ENCODE assay signal across 8 cellular contexts in the genomic region with DNA sequence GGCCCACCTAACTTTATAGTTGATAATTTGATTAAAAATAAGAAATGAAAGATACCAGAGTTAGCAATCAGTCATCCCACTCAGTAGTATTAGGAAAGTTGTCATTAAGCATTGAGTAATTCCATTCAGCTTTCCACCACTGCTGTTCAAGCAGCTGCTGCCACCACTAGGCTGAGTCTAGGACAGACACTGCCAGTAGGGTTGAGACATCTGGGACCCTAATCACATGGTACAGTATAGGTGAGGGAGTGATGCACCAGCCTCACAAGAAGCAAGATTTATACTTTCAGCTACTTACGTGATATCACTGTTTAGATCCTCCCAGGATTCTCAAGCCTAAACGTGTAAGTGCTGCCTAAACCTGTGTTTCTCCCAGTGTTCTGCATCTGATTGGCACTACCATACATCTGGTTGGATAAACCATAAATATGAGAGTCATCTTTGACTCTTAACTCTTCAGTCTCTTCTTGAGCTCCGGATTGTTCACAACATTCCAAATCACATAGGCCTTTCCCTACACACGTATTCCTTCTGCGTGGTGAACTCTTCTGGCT. TPM values are rescaled to one million over a fixed set of nuclear protein-coding genes. Genes with fewer than 3 reads are reported as not detected.
DNase-seq lines count a peak whose midpoint lies in the region; ATAC-seq and TF ChIP-seq lines count a peak whose summit lies in the region.

No MANE protein-coding gene starts in this region.

- DNase-seq in SJCRH30 (peak; percentile 54 to 68), epithelial cell of proximal tubule (ENCODE audit: low read depth) (no peak), NOMO-1 (lab: John Stamatoyannopoulos, UW; ENCODE audit: unreplicated experiment in 2 of 2) (no peak), NCI-H187 treated with DMSO at 0.1 percent for 48 hours (lab: John Stamatoyannopoulos, UW) (no peak)
- DNase-seq in stimulated activated CD4-positive, alpha-beta T cell treated with anti-CD3 and anti-CD28 coated beads, Interleukin-2, amount 100 ng/mL, for 48 hours: peak; percentile 6 to 9

- POLR2A ChIA-PET in HEK293 (lab: Yijun Ruan, JAX): interaction anchor here (1.9 kb wide), 1 partner anchor 53 kb away, joined by 4 read pairs; no protein-coding TSS in a partner anchor

- H3K79me2 ChIP-seq in DOHH2 (ENCODE audit: control insufficient read depth, low read length): peaks cover 67% of the 10 kb centered on the region

- no peak for ATAC-seq in HG02885 (IDR thresholded peaks at IDR 0.05; ENCODE audit: poor library complexity, unreplicated experiment)

- no peak overlapping the region for H3K27ac ChIP-seq in DOHH2 (ENCODE audit: low read depth, low read length)
- H3K27ac ChIP-seq in HEK293 (ENCODE audit: extremely low read depth, low read depth, low read length): no peak overlapping the region
- H3K27ac ChIP-seq in SJCRH30: peak overlapping the region; percentile 97

- H3K4me3 ChIP-seq in DOHH2 (ENCODE audit: low read length): peak overlapping the region; percentile 82; the same call in 1 of the 2 replicates
- peak overlapping the region; percentile 1; the same call in 1 of the 2 replicates for H3K4me3 ChIP-seq in HEK293 (ENCODE audit: low read depth, low read length)
- H3K4me3 ChIP-seq in SJCRH30: peak overlapping the region; percentile 91
- H3K4me3 ChIP-seq in epithelial cell of proximal tubule (ENCODE audit: low read depth, low read length): no peak overlapping the region

- peaks cover 57% of the 10 kb centered on the region for H3K36me3 ChIP-seq in DOHH2 (ENCODE audit: control insufficient read depth, low read length)
- H3K36me3 ChIP-seq in HEK293 (ENCODE audit: control insufficient read depth in 2 of 2, insufficient read depth in 1 of 2, low read length in 2 of 2): peaks cover 27 to 47% of the 10 kb centered on the region in 2 experiments
- peaks cover 35% of the 10 kb centered on the region for H3K36me3 ChIP-seq in SJCRH30

- CTCF ChIA-PET in HEK293 (lab: Yijun Ruan, JAX): interaction anchor here (0.5 to 1.7 kb wide), 4 partner anchors 40 to 741 kb away, joined by 3 to 6 read pairs (median 3); no protein-coding TSS in a partner anchor

- H4K20me1 ChIP-seq in DOHH2 (ENCODE audit: control insufficient read depth, insufficient read depth, low read depth, low read length): peaks cover 17% of the 10 kb centered on the region

- no peaks in the 10 kb centered on the region; the same call in 1 of the 2 replicates for H3K9me2 ChIP-seq in DOHH2 (replicated peaks; ENCODE audit: control insufficient read depth, low read length)

- no peaks in the 10 kb centered on the region for H3K9me3 ChIP-seq in DOHH2 (ENCODE audit: control insufficient read depth, insufficient read depth, low read length)
- no peaks in the 10 kb centered on the region for H3K9me3 ChIP-seq in HEK293 (ENCODE audit: control insufficient read depth, insufficient read depth, low read depth, low read length)
- no peaks in the 10 kb centered on the region for H3K9me3 ChIP-seq in SJCRH30 (replicated peaks)

- H3K4me1 ChIP-seq in DOHH2 (ENCODE audit: control insufficient read depth, low read length): peaks cover 24% of the 10 kb centered on the region
- H3K4me1 ChIP-seq in HEK293 (ENCODE audit: control insufficient read depth, insufficient read depth, low read length): peaks cover 8% of the 10 kb centered on the region; the same call in 1 of the 2 replicates
- peaks cover 16% of the 10 kb centered on the region for H3K4me1 ChIP-seq in SJCRH30

- TF ChIP-seq CTCF in DOHH2 (IDR thresholded peaks at IDR 0.05; ENCODE audit: low read depth, low read length, poor library complexity, severe bottlenecking): peak; percentile 44
- no peak for TF ChIP-seq CTCF in HEK293 (tag by site-specific recombination; IDR thresholded peaks at IDR 0.05)
- TF ChIP-seq CTCF in epithelial cell of proximal tubule (conservative IDR thresholded peaks at IDR 0.05; ENCODE audit: low read depth, low read length): peak; percentile 44

- H3F3A ChIP-seq in DOHH2 (ENCODE audit: control insufficient read depth, insufficient read depth): peaks cover 3% of the 10 kb centered on the region; the same call in 1 of the 2 replicates

- H3K27me3 ChIP-seq in DOHH2 (ENCODE audit: control insufficient read depth, low read length) (no peaks in the 10 kb centered on the region), SJCRH30 (no peaks in the 10 kb centered on the region)

- H3K4me2 ChIP-seq in DOHH2 (ENCODE audit: low read length): peak overlapping the region; percentile 69

TF ChIP-seq in HEK293, 187 proteins besides CTCF, POLR2A, EP300 and RAD21:
- TF ChIP-seq, protein P1, sequence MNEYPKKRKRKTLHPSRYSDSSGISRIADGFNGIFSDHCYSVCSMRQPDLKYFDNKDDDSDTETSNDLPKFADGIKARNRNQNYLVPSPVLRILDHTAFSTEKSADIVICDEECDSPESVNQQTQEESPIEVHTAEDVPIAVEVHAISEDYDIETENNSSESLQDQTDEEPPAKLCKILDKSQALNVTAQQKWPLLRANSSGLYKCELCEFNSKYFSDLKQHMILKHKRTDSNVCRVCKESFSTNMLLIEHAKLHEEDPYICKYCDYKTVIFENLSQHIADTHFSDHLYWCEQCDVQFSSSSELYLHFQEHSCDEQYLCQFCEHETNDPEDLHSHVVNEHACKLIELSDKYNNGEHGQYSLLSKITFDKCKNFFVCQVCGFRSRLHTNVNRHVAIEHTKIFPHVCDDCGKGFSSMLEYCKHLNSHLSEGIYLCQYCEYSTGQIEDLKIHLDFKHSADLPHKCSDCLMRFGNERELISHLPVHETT (tag by site-specific recombination; IDR thresholded peaks at IDR 0.05): no peak
- peak; percentile 64 for TF ChIP-seq ZNF341 (tag by site-specific recombination; IDR thresholded peaks at IDR 0.05; ENCODE audit: low read depth)
- TF ChIP-seq ZNF677 (tag by site-specific recombination; IDR thresholded peaks at IDR 0.05): no peak
- peak; percentile 59; the same call in 1 of the 2 replicates for TF ChIP-seq PRDM1 (tag by site-specific recombination; IDR thresholded peaks at IDR 0.05)
- TF ChIP-seq, protein P2, sequence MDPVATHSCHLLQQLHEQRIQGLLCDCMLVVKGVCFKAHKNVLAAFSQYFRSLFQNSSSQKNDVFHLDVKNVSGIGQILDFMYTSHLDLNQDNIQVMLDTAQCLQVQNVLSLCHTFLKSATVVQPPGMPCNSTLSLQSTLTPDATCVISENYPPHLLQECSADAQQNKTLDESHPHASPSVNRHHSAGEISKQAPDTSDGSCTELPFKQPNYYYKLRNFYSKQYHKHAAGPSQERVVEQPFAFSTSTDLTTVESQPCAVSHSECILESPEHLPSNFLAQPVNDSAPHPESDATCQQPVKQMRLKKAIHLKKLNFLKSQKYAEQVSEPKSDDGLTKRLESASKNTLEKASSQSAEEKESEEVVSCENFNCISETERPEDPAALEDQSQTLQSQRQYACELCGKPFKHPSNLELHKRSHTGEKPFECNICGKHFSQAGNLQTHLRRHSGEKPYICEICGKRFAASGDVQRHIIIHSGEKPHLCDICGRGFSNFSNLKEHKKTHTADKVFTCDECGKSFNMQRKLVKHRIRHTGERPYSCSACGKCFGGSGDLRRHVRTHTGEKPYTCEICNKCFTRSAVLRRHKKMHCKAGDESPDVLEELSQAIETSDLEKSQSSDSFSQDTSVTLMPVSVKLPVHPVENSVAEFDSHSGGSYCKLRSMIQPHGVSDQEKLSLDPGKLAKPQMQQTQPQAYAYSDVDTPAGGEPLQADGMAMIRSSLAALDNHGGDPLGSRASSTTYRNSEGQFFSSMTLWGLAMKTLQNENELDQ (tag by site-specific recombination; IDR thresholded peaks at IDR 0.05; ENCODE audit: low read depth): no peak
- no peak for TF ChIP-seq ZXDB (tag by site-specific recombination; IDR thresholded peaks at IDR 0.05)
- peak; percentile 45; the same call in 1 of the 2 replicates for TF ChIP-seq TRIM28 (IDR thresholded peaks at IDR 0.05; ENCODE audit: borderline replicate concordance, low read length)
- no peak for TF ChIP-seq ZNF239 (tag by site-specific recombination; IDR thresholded peaks at IDR 0.05)
- TF ChIP-seq ZNF626 (tag by site-specific recombination; IDR thresholded peaks at IDR 0.05): no peak
- TF ChIP-seq ZNF600 (tag by site-specific recombination; IDR thresholded peaks at IDR 0.05): 0 out of 2 replicates have a peak, but pooled peaks have one; percentile 26
- TF ChIP-seq ZNF654 (tag by site-specific recombination; IDR thresholded peaks at IDR 0.05; ENCODE audit: low read depth): 0 out of 2 replicates have a peak, but pooled peaks have one; percentile 3
- TF ChIP-seq, protein P3, sequence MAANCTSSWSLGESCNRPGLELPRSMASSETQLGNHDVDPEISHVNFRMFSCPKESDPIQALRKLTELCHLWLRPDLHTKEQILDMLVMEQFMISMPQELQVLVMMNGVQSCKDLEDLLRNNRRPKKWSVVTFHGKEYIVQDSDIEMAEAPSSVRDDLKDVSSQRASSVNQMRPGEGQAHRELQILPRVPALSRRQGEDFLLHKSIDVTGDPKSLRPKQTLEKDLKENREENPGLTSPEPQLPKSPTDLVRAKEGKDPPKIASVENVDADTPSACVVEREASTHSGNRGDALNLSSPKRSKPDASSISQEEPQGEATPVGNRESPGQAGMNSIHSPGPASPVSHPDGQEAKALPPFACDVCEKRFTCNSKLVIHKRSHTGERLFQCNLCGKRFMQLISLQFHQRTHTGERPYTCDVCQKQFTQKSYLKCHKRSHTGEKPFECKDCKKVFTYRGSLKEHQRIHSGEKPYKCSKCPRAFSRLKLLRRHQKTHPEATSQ (tag by site-specific recombination; IDR thresholded peaks at IDR 0.05): no peak
TF ChIP-seq in HEK293: peak in this region for 5.

RNA-seq across cellular contexts. Expression of a gene that starts 3.2 kb away (rescaled TPM):
- total RNA-seq in SJCRH30 (2014; rRNA removed; shearing (Covaris generic)): 106 and 129 TPM in 2 replicates
- total RNA-seq in epithelial cell of proximal tubule: 47.2 and 50.2 TPM in 2 replicates

Comparison
In these comparisons a context has a peak if more than half of its experiments do, and no peak if none do; other contexts are left out.
1. DNase-seq: peak in SJCRH30 (2 of 2) and stimulated activated CD4-positive, alpha-beta T cell treated with anti-CD3 and anti-CD28 coated beads, Interleukin-2, amount 100 ng/mL, for 48 hours (2 of 2); none in epithelial cell of proximal tubule (single experiment), NOMO-1 (0 of 2) and NCI-H187 treated with DMSO at 0.1 percent for 48 hours (single experiment).